Comparison of ENCODE assay signal across 1 cellular context in genomic region chr1:161044535-161044907, GRCh38.
TF ChIP-seq lines count a peak whose summit lies in the region.

No MANE protein-coding gene starts in this region.

TF ChIP-seq in K562, 482 proteins besides CTCF, POLR2A, EP300 and RAD21:
- TF ChIP-seq, protein P1, sequence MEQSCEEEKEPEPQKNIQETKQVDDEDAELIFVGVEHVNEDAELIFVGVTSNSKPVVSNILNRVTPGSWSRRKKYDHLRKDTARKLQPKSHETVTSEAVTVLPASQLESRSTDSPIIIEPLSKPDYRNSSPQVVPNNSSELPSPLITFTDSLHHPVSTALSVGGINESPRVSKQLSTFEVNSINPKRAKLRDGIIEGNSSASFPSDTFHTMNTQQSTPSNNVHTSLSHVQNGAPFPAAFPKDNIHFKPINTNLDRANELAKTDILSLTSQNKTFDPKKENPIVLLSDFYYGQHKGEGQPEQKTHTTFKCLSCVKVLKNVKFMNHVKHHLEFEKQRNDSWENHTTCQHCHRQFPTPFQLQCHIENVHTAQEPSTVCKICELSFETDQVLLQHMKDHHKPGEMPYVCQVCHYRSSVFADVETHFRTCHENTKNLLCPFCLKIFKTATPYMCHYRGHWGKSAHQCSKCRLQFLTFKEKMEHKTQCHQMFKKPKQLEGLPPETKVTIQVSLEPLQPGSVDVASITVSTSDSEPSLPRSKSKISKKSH (CRISPR knock-in tag; IDR thresholded peaks at IDR 0.05) = no peak
- TF ChIP-seq CHAMP1 (IDR thresholded peaks at IDR 0.05) (no peak), ZNF175 (CRISPR knock-in tag; IDR thresholded peaks at IDR 0.05; ENCODE audit: low read depth) (0 out of 2 replicates have a peak, but pooled peaks have one; percentile 36), CBX1 (IDR thresholded peaks at IDR 0.05; ENCODE audit: low read depth) (no peak), FOXJ2 (tag; IDR thresholded peaks at IDR 0.05) (peak; percentile 73), SRSF1 (IDR thresholded peaks at IDR 0.05; ENCODE audit: low read depth, low read length) (no peak), HIVEP1 (CRISPR knock-in tag; IDR thresholded peaks at IDR 0.05) (no peak), NR2C1 (IDR thresholded peaks at IDR 0.05) (no peak), NR2C1 (tag; IDR thresholded peaks at IDR 0.05) (no peak), ZKSCAN3 (CRISPR knock-in tag; IDR thresholded peaks at IDR 0.05) (no peak), ARHGAP35 (IDR thresholded peaks at IDR 0.05; ENCODE audit: partially characterized antibody) (no peak), THAP7 (CRISPR knock-in tag; IDR thresholded peaks at IDR 0.05) (no peak), MYBL2 (IDR thresholded peaks at IDR 0.05; ENCODE audit: low read depth) (no peak), MYBL2 (CRISPR knock-in tag; IDR thresholded peaks at IDR 0.05; ENCODE audit: borderline replicate concordance) (no peak), NFXL1 (CRISPR knock-in tag; IDR thresholded peaks at IDR 0.05) (no peak), CLOCK (CRISPR knock-in tag; IDR thresholded peaks at IDR 0.05; ENCODE audit: borderline replicate concordance) (no peak), ZNF165 (CRISPR knock-in tag; IDR thresholded peaks at IDR 0.05; ENCODE audit: borderline replicate concordance) (no peak), GATA2 (CRISPR knock-in tag; IDR thresholded peaks at IDR 0.05) (no peak), TEAD1 (CRISPR knock-in tag; IDR thresholded peaks at IDR 0.05) (no peak), ELF1 (tag; IDR thresholded peaks at IDR 0.05) (no peak), RFX1 (IDR thresholded peaks at IDR 0.05) (peak; percentile 82), JUND (IDR thresholded peaks at IDR 0.05; ENCODE audit: borderline replicate concordance, low read depth, low read length) (no peak), JUND (tag; IDR thresholded peaks at IDR 0.05; ENCODE audit: borderline replicate concordance, low read depth, low read length) (no peak), FOXJ3 (CRISPR knock-in tag; IDR thresholded peaks at IDR 0.05) (0 out of 2 replicates have a peak, but pooled peaks have one; percentile 48), SOX6 (IDR thresholded peaks at IDR 0.05) (no peak), IRF2 (CRISPR knock-in tag; IDR thresholded peaks at IDR 0.05) (no peak), RBM22 (IDR thresholded peaks at IDR 0.05; ENCODE audit: low read depth, low read length, poor library complexity, severe bottlenecking) (no peak), GABPB2 (CRISPR knock-in tag; conservative IDR thresholded peaks at IDR 0.05) (no peak), YY1 (IDR thresholded peaks at IDR 0.05; ENCODE audit: borderline replicate concordance in 1 of 3, control insufficient read depth in 1 of 3, extremely low read depth in 1 of 3, insufficient read depth in 3 of 3, insufficient read length in 1 of 3, insufficient replicate concordance in 2 of 3, low read depth in 1 of 3, low read length in 2 of 3) (no peak), NR2F6 (CRISPR knock-in tag; IDR thresholded peaks at IDR 0.05) (no peak)
- TF ChIP-seq, protein P2, sequence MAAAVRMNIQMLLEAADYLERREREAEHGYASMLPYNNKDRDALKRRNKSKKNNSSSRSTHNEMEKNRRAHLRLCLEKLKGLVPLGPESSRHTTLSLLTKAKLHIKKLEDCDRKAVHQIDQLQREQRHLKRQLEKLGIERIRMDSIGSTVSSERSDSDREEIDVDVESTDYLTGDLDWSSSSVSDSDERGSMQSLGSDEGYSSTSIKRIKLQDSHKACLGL (CRISPR knock-in tag; IDR thresholded peaks at IDR 0.05; ENCODE audit: borderline replicate concordance, poor library complexity, severe bottlenecking) = no peak
- TF ChIP-seq, protein P3, sequence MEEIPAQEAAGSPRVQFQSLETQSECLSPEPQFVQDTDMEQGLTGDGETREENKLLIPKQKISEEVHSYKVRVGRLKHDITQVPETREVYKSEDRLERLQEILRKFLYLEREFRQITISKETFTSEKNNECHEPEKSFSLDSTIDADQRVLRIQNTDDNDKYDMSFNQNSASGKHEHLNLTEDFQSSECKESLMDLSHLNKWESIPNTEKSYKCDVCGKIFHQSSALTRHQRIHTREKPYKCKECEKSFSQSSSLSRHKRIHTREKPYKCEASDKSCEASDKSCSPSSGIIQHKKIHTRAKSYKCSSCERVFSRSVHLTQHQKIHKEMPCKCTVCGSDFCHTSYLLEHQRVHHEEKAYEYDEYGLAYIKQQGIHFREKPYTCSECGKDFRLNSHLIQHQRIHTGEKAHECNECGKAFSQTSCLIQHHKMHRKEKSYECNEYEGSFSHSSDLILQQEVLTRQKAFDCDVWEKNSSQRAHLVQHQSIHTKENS (CRISPR knock-in tag; IDR thresholded peaks at IDR 0.05) = no peak
- TF ChIP-seq, protein P4, sequence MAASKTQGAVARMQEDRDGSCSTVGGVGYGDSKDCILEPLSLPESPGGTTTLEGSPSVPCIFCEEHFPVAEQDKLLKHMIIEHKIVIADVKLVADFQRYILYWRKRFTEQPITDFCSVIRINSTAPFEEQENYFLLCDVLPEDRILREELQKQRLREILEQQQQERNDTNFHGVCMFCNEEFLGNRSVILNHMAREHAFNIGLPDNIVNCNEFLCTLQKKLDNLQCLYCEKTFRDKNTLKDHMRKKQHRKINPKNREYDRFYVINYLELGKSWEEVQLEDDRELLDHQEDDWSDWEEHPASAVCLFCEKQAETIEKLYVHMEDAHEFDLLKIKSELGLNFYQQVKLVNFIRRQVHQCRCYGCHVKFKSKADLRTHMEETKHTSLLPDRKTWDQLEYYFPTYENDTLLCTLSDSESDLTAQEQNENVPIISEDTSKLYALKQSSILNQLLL (CRISPR knock-in tag; IDR thresholded peaks at IDR 0.05; ENCODE audit: borderline replicate concordance) = no peak
- TF ChIP-seq, protein P5, sequence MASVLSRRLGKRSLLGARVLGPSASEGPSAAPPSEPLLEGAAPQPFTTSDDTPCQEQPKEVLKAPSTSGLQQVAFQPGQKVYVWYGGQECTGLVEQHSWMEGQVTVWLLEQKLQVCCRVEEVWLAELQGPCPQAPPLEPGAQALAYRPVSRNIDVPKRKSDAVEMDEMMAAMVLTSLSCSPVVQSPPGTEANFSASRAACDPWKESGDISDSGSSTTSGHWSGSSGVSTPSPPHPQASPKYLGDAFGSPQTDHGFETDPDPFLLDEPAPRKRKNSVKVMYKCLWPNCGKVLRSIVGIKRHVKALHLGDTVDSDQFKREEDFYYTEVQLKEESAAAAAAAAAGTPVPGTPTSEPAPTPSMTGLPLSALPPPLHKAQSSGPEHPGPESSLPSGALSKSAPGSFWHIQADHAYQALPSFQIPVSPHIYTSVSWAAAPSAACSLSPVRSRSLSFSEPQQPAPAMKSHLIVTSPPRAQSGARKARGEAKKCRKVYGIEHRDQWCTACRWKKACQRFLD (CRISPR knock-in tag; IDR thresholded peaks at IDR 0.05) = no peak
